ENCODE assay signal across 21 cellular contexts in the genomic region with DNA sequence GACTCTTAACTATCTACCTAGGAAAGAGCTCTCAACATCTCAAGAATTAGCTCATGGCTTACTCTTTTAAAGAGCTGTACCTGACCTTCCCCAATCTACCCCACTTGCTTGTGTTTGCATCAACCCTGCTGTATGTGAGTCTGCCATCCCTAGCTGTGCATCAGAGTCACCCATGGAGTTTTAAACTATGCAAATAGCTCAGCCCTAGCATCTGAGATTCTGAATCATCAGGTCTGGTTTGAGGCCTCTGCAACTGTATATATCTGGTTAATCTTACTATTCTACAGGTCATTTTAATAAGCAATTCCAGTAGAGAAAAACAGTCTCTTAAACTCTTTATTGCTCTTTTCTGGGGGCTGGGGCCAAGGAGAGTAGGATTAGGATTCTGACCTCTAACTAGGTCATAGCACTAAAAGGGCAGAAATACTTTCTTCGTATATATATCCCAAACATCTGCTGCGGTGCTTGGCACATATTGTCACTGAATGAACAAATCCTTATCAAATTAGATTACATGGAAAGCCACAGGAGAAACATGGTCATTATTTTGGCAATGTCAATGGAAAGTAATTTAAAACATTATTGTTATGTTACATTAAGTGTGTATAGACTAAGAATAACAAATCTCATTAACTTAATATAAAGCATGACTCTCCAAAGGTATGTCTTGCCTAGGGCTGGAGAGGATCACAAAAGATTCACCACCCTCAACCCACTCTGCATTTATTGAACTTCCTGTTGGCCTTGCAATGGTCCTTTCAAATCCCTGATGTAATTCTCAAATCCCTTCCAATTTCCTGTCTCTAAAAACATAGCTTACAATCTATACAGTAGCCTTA.
"Had no signal": no experiment of that assay in that cellular context is flagged by ENCODE, and none has a peak within 500 bp of the region (broad histone marks: within the 10 kb centered on the region; RNA-seq: fewer than 3 reads in every experiment).

No MANE protein-coding gene starts in this region.

- H3K9me3 ChIP-seq: adrenal gland, pancreas, right lobe of liver, suprapubic skin, transverse colon, vagina had no signal

- H3K4me1 Mint-ChIP-seq: activated naive CD4-positive, alpha-beta T cell treated with anti-CD3 and anti-CD28 coated beads, Interleukin-2, amount 50 U/mL, for 24 hours; stimulated activated naive CD8-positive, alpha-beta T cell treated with anti-CD3 and anti-CD28 coated beads, Interleukin-15, amount 100 ng/mL, for 72 hours had no signal

- H3K36me3 ChIP-seq: adrenal gland, cardiac muscle cell, pancreas, right lobe of liver, suprapubic skin, transverse colon, vagina had no signal

- H3K36me3 Mint-ChIP-seq: activated naive CD4-positive, alpha-beta T cell treated with anti-CD3 and anti-CD28 coated beads, Interleukin-2, amount 50 U/mL, for 24 hours had no signal

- H3K27me3 Mint-ChIP-seq: activated naive CD4-positive, alpha-beta T cell treated with anti-CD3 and anti-CD28 coated beads, Interleukin-2, amount 50 U/mL, for 24 hours; stimulated activated naive CD8-positive, alpha-beta T cell treated with anti-CD3 and anti-CD28 coated beads, Interleukin-15, amount 100 ng/mL, for 72 hours had no signal

- H3K27ac Mint-ChIP-seq: activated naive CD4-positive, alpha-beta T cell treated with anti-CD3 and anti-CD28 coated beads, Interleukin-2, amount 50 U/mL, for 24 hours; activated T-cell treated with anti-CD3 and anti-CD28 coated beads, Interleukin-2, amount 50 U/mL, for 72 hours; T-helper 1 cell treated with Interleukin-12 subunit alpha and Interleukin-12 subunit beta and Interleukin-4 antibody, amounts not matched to agents 30 μg/mL and 1 μg/mL, for 36 hours had no signal

- H3K4me1 ChIP-seq: adrenal gland, foreskin keratinocyte, pancreas, right lobe of liver, suprapubic skin, transverse colon, vagina had no signal

- DNase-seq: activated CD4-positive, alpha-beta T cell treated with anti-CD3 and anti-CD28 coated beads, Interleukin-2, amount 50 U/mL, for 4 hours; activated CD4-positive, CD25-positive, alpha-beta regulatory T cell treated with anti-CD3 and anti-CD28 coated beads, Interleukin-2, amount 50 U/mL, for 72 hours; activated effector memory CD4-positive, alpha-beta T cell treated with anti-CD3 and anti-CD28 coated beads, Interleukin-2, amount 50 U/mL, for 16 hours; activated T-cell treated with anti-CD3 and anti-CD28 coated beads, Interleukin-2, amount 50 U/mL, for 72 hours; adrenal gland; dorsolateral prefrontal cortex; foreskin keratinocyte; kidney; pancreas; right lobe of liver; stimulated activated CD4-positive, alpha-beta T cell treated with anti-CD3 and anti-CD28 coated beads, Interleukin-4, amount 100 ng/mL, for 1 hour; stimulated activated naive CD8-positive, alpha-beta T cell treated with anti-CD3 and anti-CD28 coated beads, Interleukin-15, amount 100 ng/mL, for 72 hours; transverse colon had no signal

- H3K27ac ChIP-seq: adrenal gland, cardiac muscle cell, dorsolateral prefrontal cortex, epithelial cell of prostate, foreskin keratinocyte, pancreas, right lobe of liver, suprapubic skin, transverse colon, vagina had no signal

- H3K27me3 ChIP-seq: adrenal gland, cardiac muscle cell, dorsolateral prefrontal cortex, foreskin keratinocyte, pancreas, right lobe of liver, suprapubic skin, transverse colon, vagina had no signal

- H3K4me3 Mint-ChIP-seq: activated naive CD4-positive, alpha-beta T cell treated with anti-CD3 and anti-CD28 coated beads, Interleukin-2, amount 50 U/mL, for 24 hours; activated T-cell treated with anti-CD3 and anti-CD28 coated beads, Interleukin-2, amount 50 U/mL, for 72 hours; stimulated activated naive CD8-positive, alpha-beta T cell treated with anti-CD3 and anti-CD28 coated beads, Interleukin-15, amount 100 ng/mL, for 72 hours; T-helper 1 cell treated with Interleukin-12 subunit alpha and Interleukin-12 subunit beta and Interleukin-4 antibody, amounts not matched to agents 30 μg/mL and 1 μg/mL, for 36 hours had no signal

- H3K4me3 ChIP-seq: adrenal gland, cardiac muscle cell, dorsolateral prefrontal cortex, lung, pancreas, right lobe of liver, suprapubic skin, transverse colon, vagina had no signal

- H3K9me3 Mint-ChIP-seq: activated naive CD4-positive, alpha-beta T cell treated with anti-CD3 and anti-CD28 coated beads, Interleukin-2, amount 50 U/mL, for 24 hours; activated T-cell treated with anti-CD3 and anti-CD28 coated beads, Interleukin-2, amount 50 U/mL, for 72 hours; T-helper 1 cell treated with Interleukin-12 subunit alpha and Interleukin-12 subunit beta and Interleukin-4 antibody, amounts not matched to agents 30 μg/mL and 1 μg/mL, for 36 hours had no signal

- ATAC-seq: activated T-cell treated with anti-CD3 and anti-CD28 coated beads, Interleukin-2, amount 50 U/mL, for 72 hours; foreskin keratinocyte; left lobe of liver; pancreas; right lobe of liver; stimulated activated naive CD8-positive, alpha-beta T cell treated with anti-CD3 and anti-CD28 coated beads, Interleukin-15, amount 100 ng/mL, for 72 hours had no signal
